9 cellular contexts compared by ENCODE assay signal in genomic region chr7:17274551-17275245, GRCh38. TPM values are rescaled to one million over a fixed set of nuclear protein-coding genes. Genes with fewer than 3 reads are reported as not detected.
DNase-seq lines count a peak whose midpoint lies in the region; ATAC-seq, FAIRE-seq and TF ChIP-seq lines count a peak whose summit lies in the region.
"Had no signal": no experiment of that assay in that cellular context is flagged by ENCODE, and none has a peak within 500 bp of the region (broad histone marks: within the 10 kb centered on the region; RNA-seq: fewer than 3 reads in every experiment).

No MANE protein-coding gene starts in this region.

- peak overlapping the region; percentile 26 for H3K9ac ChIP-seq in PC-3 (ENCODE audit: low read length)

- H3F3A ChIP-seq in PC-3 (ENCODE audit: low read length, unreplicated experiment) = peaks cover 5% of the 10 kb centered on the region

- H3K9me2 ChIP-seq in PC-3 (replicated peaks; ENCODE audit: low read length) = no peaks in the 10 kb centered on the region

- H3K27me3 ChIP-seq in PC-3 (ENCODE audit: low read length) (no peaks in the 10 kb centered on the region), bronchial epithelial cell (ENCODE audit: control insufficient read depth, insufficient read depth, low read length) (no peaks in the 10 kb centered on the region)

- no peaks in the 10 kb centered on the region for H3K79me2 ChIP-seq in PC-3 (ENCODE audit: low read length)

- no TSS peak for BruUV-seq in PC-3 (replicated peaks; lab: Mats Ljungman, UMichigan)

- FAIRE-seq in bronchial epithelial cell (lab: Jason Lieb, UNC) = no peak

- intact Hi-C loops in PC-3 (cut with micrococcal nuclease) = loop anchor here (5.0 kb wide), 2 partner anchors 132 to 212 kb away; no protein-coding TSS in a partner anchor

- peaks cover 9% of the 10 kb centered on the region for H3K9me3 ChIP-seq in PC-3 (ENCODE audit: low read length)

- CTCF ChIA-PET in PC-3 (lab: Charles Lee) = no interaction called here

- peak overlapping the region; percentile 40 for H3K4me2 ChIP-seq in PC-3 (ENCODE audit: low read length)

- H3K36me3 ChIP-seq in PC-3 (ENCODE audit: low read depth, low read length) (peaks cover 3% of the 10 kb centered on the region; the same call in 1 of the 2 replicates), bronchial epithelial cell (ENCODE audit: control insufficient read depth, insufficient read depth, low read length) (no peaks in the 10 kb centered on the region)

- peak overlapping the region; percentile 78 for H3K27ac ChIP-seq in PC-3 (ENCODE audit: low read length)

- POLR2A ChIA-PET in PC-3 (lab: Charles Lee; ENCODE audit: unreplicated experiment) = interaction anchor here (0.6 to 0.9 kb wide), 2 partner anchors 24 to 650 kb away, joined by 4 to 5 read pairs; partner anchors contain the start of gene AHR

- no peaks in the 10 kb centered on the region for H4K20me1 ChIP-seq in PC-3 (ENCODE audit: low read length)

- DNase-seq in activated CD4-positive, CD25-positive, alpha-beta regulatory T cell treated with anti-CD3 and anti-CD28 coated beads, Interleukin-2, amount 50 U/mL, for 72 hours = no peak
- DNase-seq in PC-3 = peak; percentile 84
- DNase-seq in bronchial epithelial cell (ENCODE audit: low read depth) = peak; percentile 65
- peak; percentile 28 for DNase-seq in smooth muscle cell of the brain vasculature (ENCODE audit: low read depth, low spot score)
- DNase-seq in NCI-H187 treated with DMSO at 0.1 percent for 48 hours (lab: John Stamatoyannopoulos, UW) = no peak
- DNase-seq in activated CD4-positive, CD25-positive, alpha-beta regulatory T cell (lab: John Stamatoyannopoulos, UW) = no peak

- peak overlapping the region; percentile 16; the same call in 1 of the 2 replicates for H3K4me3 ChIP-seq in PC-3 (ENCODE audit: low read length)
- no peak overlapping the region for H3K4me3 ChIP-seq in bronchial epithelial cell (ENCODE audit: low read depth, low read length)

- no peak overlapping the region for H2AFZ ChIP-seq in PC-3 (ENCODE audit: low read length)

- TF ChIP-seq CTCF in PC-3 (conservative IDR thresholded peaks at IDR 0.05; ENCODE audit: low read depth, low read length) (no peak), bronchial epithelial cell (IDR thresholded peaks at IDR 0.05; ENCODE audit: insufficient read depth, low read length, severe bottlenecking) (no peak)

- peaks cover 34% of the 10 kb centered on the region for H3K4me1 ChIP-seq in PC-3 (ENCODE audit: insufficient read depth, low read length)

- peak; percentile 75 to 87 for ATAC-seq in activated CD4-positive, CD25-positive, alpha-beta regulatory T cell treated with anti-CD3 and anti-CD28 coated beads, Interleukin-2, amount 50 U/mL, for 24 hours
- peak; percentile 45 for ATAC-seq in PC-3
- ATAC-seq in HG02763 (IDR thresholded peaks at IDR 0.05; ENCODE audit: unreplicated experiment) = no peak
- ATAC-seq: sciatic nerve had no signal

RNA-seq across cellular contexts. Expression of gene AHR, which starts 23.8 kb away (rescaled TPM):
- total RNA-seq in PC-3 (2014; rRNA removed) (62.5 and 72.7 TPM in 2 replicates), bronchial epithelial cell (85.6 and 114 TPM in 2 replicates)

Comparison
In these comparisons a context has a peak if more than half of its experiments do, and no peak if none do; other contexts are left out.
1. DNase-seq: peak in PC-3 (single experiment), bronchial epithelial cell (single experiment) and smooth muscle cell of the brain vasculature (single experiment); none in activated CD4-positive, CD25-positive, alpha-beta regulatory T cell treated with anti-CD3 and anti-CD28 coated beads, Interleukin-2, amount 50 U/mL, for 72 hours (single experiment), NCI-H187 treated with DMSO at 0.1 percent for 48 hours (single experiment) and activated CD4-positive, CD25-positive, alpha-beta regulatory T cell (0 of 4).